14 cellular contexts compared by ENCODE assay signal in the genomic region with DNA sequence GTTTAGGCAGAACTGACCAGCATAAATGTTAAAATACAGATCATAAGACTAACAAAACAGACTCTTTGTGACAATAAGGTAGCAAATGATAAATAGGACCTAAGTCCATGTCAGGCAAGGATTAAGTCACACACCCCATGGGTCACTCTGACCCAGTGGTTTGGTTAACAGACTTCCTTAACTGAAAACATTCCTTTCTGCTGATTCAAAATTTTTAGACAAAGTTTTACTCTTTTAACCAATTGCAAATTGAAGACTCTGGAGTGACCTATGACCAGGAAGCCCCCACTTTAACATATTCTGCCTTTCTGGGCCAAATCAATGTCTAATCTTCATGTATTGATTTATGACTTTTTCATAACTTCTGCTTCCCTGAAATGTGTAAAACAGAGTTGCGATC. TPM values are rescaled to one million over a fixed set of nuclear protein-coding genes. Genes with fewer than 3 reads are reported as not detected.
DNase-seq lines count a peak whose midpoint lies in the region; ATAC-seq, FAIRE-seq and TF ChIP-seq lines count a peak whose summit lies in the region.
"Had no signal": no experiment of that assay in that cellular context is flagged by ENCODE, and none has a peak within 500 bp of the region (broad histone marks: within the 10 kb centered on the region; RNA-seq: fewer than 3 reads in every experiment).

No MANE protein-coding gene starts in this region.

- no peak for TF ChIP-seq POLR2A in endothelial cell of umbilical vein (IDR thresholded peaks at IDR 0.05; ENCODE audit: low read depth, low read length)

- H3K79me1 ChIP-seq in trophoblast cell (ENCODE audit: low read length): peaks cover 22% of the 10 kb centered on the region

- ATAC-seq in GM19324 (IDR thresholded peaks at IDR 0.05; ENCODE audit: low FRiP score, unreplicated experiment) (no peak), GM21528 (IDR thresholded peaks at IDR 0.05; ENCODE audit: low FRiP score, unreplicated experiment) (no peak)

- H3K4me3 ChIP-seq in PC-9 (no peak overlapping the region), endothelial cell of umbilical vein (replicated peaks in 1 of 3; ENCODE audit: insufficient read depth in 1 of 3, low read depth in 1 of 3, low read length in 3 of 3) (no peak overlapping the region), trophoblast cell (ENCODE audit: low read depth, low read length) (no peak overlapping the region)
- H3K4me3 ChIP-seq: left ventricle myocardium inferior, ovary, Peyer's patch had no signal

- no peaks in the 10 kb centered on the region for H3K36me3 ChIP-seq in PC-9 (ENCODE audit: low read depth)
- H3K36me3 ChIP-seq in endothelial cell of umbilical vein (ENCODE audit: control insufficient read depth in 2 of 2, extremely low read depth in 1 of 2, insufficient read depth in 2 of 2, low read length in 2 of 2): no peaks in the 10 kb centered on the region
- H3K36me3 ChIP-seq in trophoblast cell (ENCODE audit: control insufficient read depth in 1 of 2, insufficient read depth in 2 of 2, low read length in 2 of 2): no peaks in the 10 kb centered on the region
- H3K36me3 ChIP-seq: left ventricle myocardium inferior, ovary, Peyer's patch had no signal

- no peak overlapping the region for H3K18ac ChIP-seq in trophoblast cell (ENCODE audit: low read length)

- H2AFZ ChIP-seq in PC-9 (no peak overlapping the region), endothelial cell of umbilical vein (ENCODE audit: low read depth, low read length) (peak overlapping the region; percentile 10), trophoblast cell (ENCODE audit: insufficient read depth, low read length, poor library complexity) (no peak overlapping the region)

- no peaks in the 10 kb centered on the region for H3K9me1 ChIP-seq in endothelial cell of umbilical vein (replicated peaks; ENCODE audit: control insufficient read depth, extremely low read depth, insufficient read depth, low read length)

- POLR2A ChIA-PET in PC-9 (lab: Charles Lee; ENCODE audit: unreplicated experiment) (no interaction called here), endothelial cell of umbilical vein (lab: Charles Lee) (no interaction called here)

- BruUV-seq in PC-9 (replicated peaks; lab: Mats Ljungman, UMichigan) (no TSS peak), endothelial cell of umbilical vein (replicated peaks; lab: Mats Ljungman, UMichigan) (no TSS peak)

- peak overlapping the region; percentile 62 for H2BK120ac ChIP-seq in trophoblast cell (ENCODE audit: insufficient read depth, low read length, poor library complexity)

- DNase-seq in EL (peak; percentile 88), PC-9 (peak; percentile 19 to 76), endothelial cell of umbilical vein (ENCODE audit: low read depth, low spot score) (no peak), trophoblast cell (peak in 1 of 2 donors; percentile 30), CD1c-positive myeloid dendritic cell (ENCODE audit: extremely low spot score) (no peak)
- no peak for DNase-seq in stimulated activated CD4-positive, alpha-beta T cell treated with anti-CD3 and anti-CD28 coated beads, Interleukin-1b, Interleukin-23, amount 100 ng/mL, for 48 hours
- DNase-seq: activated T-cell treated with anti-CD3 and anti-CD28 coated beads for 4 hours, aorta, Caco-2, left ventricle myocardium inferior, Peyer's patch had no signal

- H3K9me2 ChIP-seq in PC-9 (ENCODE audit: insufficient read depth): no peaks in the 10 kb centered on the region

- H3K4me2 ChIP-seq in PC-9: peak overlapping the region; percentile 64
- no peak overlapping the region for H3K4me2 ChIP-seq in endothelial cell of umbilical vein (ENCODE audit: insufficient read depth, low read length)
- H3K4me2 ChIP-seq in trophoblast cell (ENCODE audit: low read length): no peak overlapping the region

- CTCF ChIA-PET in PC-9 (lab: Charles Lee) (no interaction called here), endothelial cell of umbilical vein (lab: Charles Lee) (no interaction called here)

- no peak overlapping the region for H4K8ac ChIP-seq in trophoblast cell (ENCODE audit: low read depth, low read length)

- H2BK12ac ChIP-seq in trophoblast cell (ENCODE audit: low read length): peak overlapping the region; percentile 76

- peak overlapping the region; percentile 37 for H4K91ac ChIP-seq in trophoblast cell (ENCODE audit: low read depth, low read length)

- peaks cover 18% of the 10 kb centered on the region for H3F3A ChIP-seq in PC-9 (ENCODE audit: insufficient read depth, low read depth)

- H3K27ac ChIP-seq in PC-9 (peak overlapping the region; percentile 38), endothelial cell of umbilical vein (ENCODE audit: insufficient read depth, low read depth, low read length) (no peak overlapping the region), trophoblast cell (ENCODE audit: low read depth, low read length) (peak overlapping the region; percentile 64)
- H3K27ac ChIP-seq: left ventricle myocardium inferior, Peyer's patch had no signal

- H3K9ac ChIP-seq in endothelial cell of umbilical vein (replicated peaks; ENCODE audit: extremely low read depth, insufficient read depth, low read length): no peak overlapping the region
- no peak overlapping the region for H3K9ac ChIP-seq in trophoblast cell (ENCODE audit: low read length)

- peak overlapping the region; percentile 41 for H2BK5ac ChIP-seq in trophoblast cell (ENCODE audit: low read depth, low read length, poor library complexity)

- no peak overlapping the region for H3K4ac ChIP-seq in trophoblast cell (ENCODE audit: low read depth, low read length)

- no peak overlapping the region for H3K23ac ChIP-seq in trophoblast cell (ENCODE audit: low read length)

- TF ChIP-seq CTCF in PC-9 (conservative IDR thresholded peaks at IDR 0.05) (no peak), endothelial cell of umbilical vein (IDR thresholded peaks at IDR 0.05; ENCODE audit: extremely low read depth in 1 of 2, insufficient read depth in 1 of 2, low read depth in 1 of 2, low read length in 2 of 2) (no peak)

- no peak overlapping the region for H4K12ac ChIP-seq in trophoblast cell (ENCODE audit: low read depth, low read length)

- H3K9me3 ChIP-seq in PC-9 (ENCODE audit: insufficient read depth, low read depth): no peaks in the 10 kb centered on the region
- no peaks in the 10 kb centered on the region for H3K9me3 ChIP-seq in endothelial cell of umbilical vein (replicated peaks; ENCODE audit: control insufficient read depth, insufficient read depth, low read length)
- H3K9me3 ChIP-seq in trophoblast cell (ENCODE audit: insufficient read depth, low read depth, low read length): no peaks in the 10 kb centered on the region
- H3K9me3 ChIP-seq: Caco-2, left ventricle myocardium inferior, ovary, Peyer's patch had no signal

- intact Hi-C loops in PC-9 (cut with micrococcal nuclease; ENCODE audit: unreplicated experiment) (loop anchor here (5.0 kb wide), 1 partner anchor 358 kb away; no protein-coding TSS in a partner anchor), endothelial cell of umbilical vein (cut with micrococcal nuclease) (loop anchor here (5.0 kb wide), 2 partner anchors 258 to 273 kb away; no protein-coding TSS in a partner anchor)

- no peak overlapping the region for H2AK5ac ChIP-seq in trophoblast cell (ENCODE audit: low read length)

- H3K14ac ChIP-seq in trophoblast cell (ENCODE audit: low read length): peak overlapping the region; percentile 3

- no CpG with 5 or more reads among the region's 1 CpG for WGBS in trophoblast cell (ENCODE audit: extremely low coverage, insufficient coverage, insufficient read length)

- H4K20me1 ChIP-seq in PC-9 (ENCODE audit: insufficient read depth) (no peaks in the 10 kb centered on the region), endothelial cell of umbilical vein (replicated peaks; ENCODE audit: control insufficient read depth, extremely low read depth, insufficient read depth, low read length) (no peaks in the 10 kb centered on the region)

- H3K27me3 ChIP-seq in PC-9 (ENCODE audit: insufficient read depth, low read depth) (no peaks in the 10 kb centered on the region), endothelial cell of umbilical vein (ENCODE audit: control insufficient read depth in 2 of 2, insufficient read depth in 2 of 2, low read length in 2 of 2) (peaks cover 0 to 3% of the 10 kb centered on the region in 2 experiments), trophoblast cell (ENCODE audit: insufficient read depth, low read length) (peaks cover under 1% of the 10 kb centered on the region)
- H3K27me3 ChIP-seq: ovary, Peyer's patch had no signal

- FAIRE-seq in endothelial cell of umbilical vein (lab: Jason Lieb, UNC): no peak

- dilution Hi-C loops in endothelial cell of umbilical vein (cut with MboI; ENCODE audit: extremely low pct_ligation_motif_present, low sequenced_read_pairs): no loop called here

- no peaks in the 10 kb centered on the region for H3K79me2 ChIP-seq in PC-9 (ENCODE audit: low read depth)
- no peaks in the 10 kb centered on the region for H3K79me2 ChIP-seq in endothelial cell of umbilical vein (ENCODE audit: control insufficient read depth, insufficient read depth, low read length)
- H3K79me2 ChIP-seq in trophoblast cell (ENCODE audit: control insufficient read depth, insufficient read depth, low read length, poor library complexity): peaks cover 2% of the 10 kb centered on the region

- H3K4me1 ChIP-seq in PC-9 (replicated peaks; ENCODE audit: insufficient read depth) (peaks cover 30% of the 10 kb centered on the region), endothelial cell of umbilical vein (ENCODE audit: control insufficient read depth, extremely low read depth, insufficient read depth, low read length) (peaks cover under 1% of the 10 kb centered on the region), trophoblast cell (ENCODE audit: control insufficient read depth in 1 of 2, insufficient read depth in 2 of 2, low read length in 2 of 2) (peaks cover 12 to 28% of the 10 kb centered on the region in 2 experiments)

TF ChIP-seq in endothelial cell of umbilical vein, 7 proteins besides CTCF, POLR2A, EP300 and RAD21 (continues in another document):
- no peak for TF ChIP-seq MYC (IDR thresholded peaks at IDR 0.05; ENCODE audit: low read depth, low read length)
- TF ChIP-seq, protein P1, sequence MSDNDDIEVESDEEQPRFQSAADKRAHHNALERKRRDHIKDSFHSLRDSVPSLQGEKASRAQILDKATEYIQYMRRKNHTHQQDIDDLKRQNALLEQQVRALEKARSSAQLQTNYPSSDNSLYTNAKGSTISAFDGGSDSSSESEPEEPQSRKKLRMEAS (IDR thresholded peaks at IDR 0.05; ENCODE audit: insufficient read depth, insufficient read length): no peak
- TF ChIP-seq EZH2 (IDR thresholded peaks at IDR 0.05; ENCODE audit: borderline replicate concordance, low read depth, low read length, severe bottlenecking): no peak

RNA-seq across cellular contexts. Expression of a gene that starts 4.9 kb away (rescaled TPM):
- 5.5 and 8.7 TPM in 2 replicates for total RNA-seq in PC-9 (2021)
- total RNA-seq in endothelial cell of umbilical vein: not detected in 2 replicates
- 0.14 TPM in 1 of 2 replicates, not detected in the other for polyA plus RNA-seq in endothelial cell of umbilical vein
- 0.07 TPM in 1 of 2 replicates, not detected in the other for polyA plus RNA-seq in endothelial cell of umbilical vein (2011; cell fraction: cytosol; rRNA removed)
- polyA plus RNA-seq in endothelial cell of umbilical vein (2011; cell fraction: nucleus; rRNA removed): 0.13 TPM in 1 of 2 replicates, not detected in the other
- polyA plus RNA-seq in endothelial cell of umbilical vein (2012): not detected in 2 replicates
- not detected in 2 replicates for polyA minus RNA-seq in endothelial cell of umbilical vein
- not detected for polyA minus RNA-seq in endothelial cell of umbilical vein (2011; cell fraction: cytosol; rRNA and poly(A)+ RNA removed)
- polyA minus RNA-seq in endothelial cell of umbilical vein (2011; cell fraction: nucleus; rRNA and poly(A)+ RNA removed): not detected in 2 replicates
- 1.5 and 1.6 TPM in 2 replicates for polyA plus RNA-seq in trophoblast cell (2013)
- total RNA-seq: Peyer's patch had no signal

Comparison
In these comparisons a context has a peak if more than half of its experiments do, and no peak if none do; other contexts are left out.
1. DNase-seq: peak in EL (single experiment) and PC-9 (2 of 2); none in endothelial cell of umbilical vein (single experiment), CD1c-positive myeloid dendritic cell (single experiment) and stimulated activated CD4-positive, alpha-beta T cell treated with anti-CD3 and anti-CD28 coated beads, Interleukin-1b, Interleukin-23, amount 100 ng/mL, for 48 hours (single experiment).